Comparison of ENCODE assay signal across 15 cellular contexts in genomic region chr11:13368041-13368446, GRCh38.
A peak's percentile ranks its signal among the peaks of the same experiment; 100 is the strongest.
DNase-seq lines count a peak whose midpoint lies in the region; ATAC-seq, FAIRE-seq and TF ChIP-seq lines count a peak whose summit lies in the region.
"Had no signal": no experiment of that assay in that cellular context is flagged by ENCODE, and none has a peak within 500 bp of the region (broad histone marks: within the 10 kb centered on the region; RNA-seq: fewer than 3 reads in every experiment).

No MANE protein-coding gene starts in this region.

- no peak for TF ChIP-seq RAD21 in HepG2 (CRISPR knock-in tag; IDR thresholded peaks at IDR 0.05)

- H3K9me3 ChIP-seq in HepG2 (ENCODE audit: low read length) (no peaks in the 10 kb centered on the region), right lobe of liver (no peaks in the 10 kb centered on the region)
- H3K9me3 ChIP-seq: esophagus squamous epithelium, mucosa of descending colon, prostate gland had no signal

- BruUV-seq in HepG2 (replicated peaks; lab: Mats Ljungman, UMichigan), result no TSS peak

- in situ Hi-C loops in HepG2 (cut with HindIII; ENCODE audit: extremely low pct_ligation_motif_present, low pct_unique_long_range_greater_than_20kb), result no loop called here
- in situ Hi-C loops in astrocyte of the spinal cord (cut with HindIII; ENCODE audit: low sequenced_read_pairs), result no loop called here

- no peaks in the 10 kb centered on the region for H3K27me3 ChIP-seq in HepG2 (ENCODE audit: control insufficient read depth in 1 of 2, insufficient read depth in 2 of 2, low read length in 2 of 2)
- H3K27me3 ChIP-seq in right lobe of liver, result no peaks in the 10 kb centered on the region
- H3K27me3 ChIP-seq: cardiac muscle cell, esophagus squamous epithelium had no signal

- H3K4me2 ChIP-seq in HepG2 (ENCODE audit: low read depth, low read length), result no peak overlapping the region

- intact Hi-C loops in HepG2 (cut with micrococcal nuclease; ENCODE audit: unreplicated experiment), result no loop called here
- intact Hi-C loops in right lobe of liver (cut with DNase I), result no loop called here

- WGBS in HepG2 (ENCODE audit: low lambda C conversion rate), result 93% methylated on average over 5 of the region's 5 CpGs
- 79% methylated on average over 4 of the region's 5 CpGs for WGBS in right lobe of liver (ENCODE audit: insufficient coverage, low coverage, low lambda C conversion rate, missing lambda C conversion rate)

- no peaks in the 10 kb centered on the region for H3K79me2 ChIP-seq in HepG2 (ENCODE audit: insufficient read depth, low read length)

- H3K36me3 ChIP-seq in HepG2 (replicated peaks in 1 of 2; ENCODE audit: control insufficient read depth in 1 of 2, insufficient read depth in 2 of 2, low read length in 2 of 2), result no peaks in the 10 kb centered on the region; a peak in 1 of 5 replicates
- H3K36me3 ChIP-seq in right lobe of liver, result peaks cover 0 to 92% (median 44%) of the 10 kb centered on the region in 4 donors
- H3K36me3 ChIP-seq: cardiac muscle cell had no signal

- ATAC-seq in HepG2 (no peak), right lobe of liver (no peak), GM21619 (IDR thresholded peaks at IDR 0.05; ENCODE audit: unreplicated experiment) (no peak), GM21367 (IDR thresholded peaks at IDR 0.05; ENCODE audit: unreplicated experiment) (no peak), HG03097 (IDR thresholded peaks at IDR 0.05; ENCODE audit: low FRiP score, unreplicated experiment) (no peak)
- ATAC-seq: mucosa of descending colon had no signal

- no peak overlapping the region for H2AFZ ChIP-seq in HepG2 (ENCODE audit: low read length)

- TF ChIP-seq EP300 in HepG2 (IDR thresholded peaks at IDR 0.05; ENCODE audit: low read depth in 2 of 2, low read length in 2 of 2), result no peak
- TF ChIP-seq EP300 in HepG2 (CRISPR knock-in tag; IDR thresholded peaks at IDR 0.05; ENCODE audit: borderline replicate concordance), result no peak

- H3K4me1 ChIP-seq in HepG2 (ENCODE audit: insufficient read depth, low read length) (no peaks in the 10 kb centered on the region), right lobe of liver (no peaks in the 10 kb centered on the region)
- H3K4me1 ChIP-seq: esophagus squamous epithelium, prostate gland had no signal

- TF ChIP-seq POLR2A in HepG2 (IDR thresholded peaks at IDR 0.05; ENCODE audit: insufficient read depth in 1 of 2, low read depth in 2 of 2, low read length in 2 of 2) (no peak), right lobe of liver (IDR thresholded peaks at IDR 0.05) (no peak)

- CTCF ChIA-PET in HepG2 (lab: Yijun Ruan, JAX; ENCODE audit: low intra/inter-chr PET ratio, low total read pairs), result no interaction called here

- H4K20me1 ChIP-seq in HepG2 (ENCODE audit: insufficient read depth, low read length), result no peaks in the 10 kb centered on the region

- no peak overlapping the region for H3K9ac ChIP-seq in HepG2 (ENCODE audit: insufficient read depth, low read depth, low read length)

- DNase-seq in HepG2 (ENCODE audit: low spot score) (peak; percentile 9), right lobe of liver (no peak), astrocyte of the spinal cord (ENCODE audit: low read depth, low spot score) (peak; percentile 24), iris pigment epithelial cell (ENCODE audit: low read depth) (peak; percentile 63), urothelium cell line (ENCODE audit: low spot score) (peak; percentile 34)
- DNase-seq: activated CD4-positive, CD25-positive, alpha-beta regulatory T cell treated with anti-CD3 and anti-CD28 coated beads, Interleukin-2, amount 50 U/mL, for 72 hours; esophagus squamous epithelium; mucosa of descending colon; stimulated activated CD8-positive, alpha-beta memory T cell treated with anti-CD3 and anti-CD28 coated beads, Interleukin-4, amount 100 ng/mL, for 48 hours had no signal

- FAIRE-seq in HepG2 (lab: Jason Lieb, UNC) (no peak), urothelium cell line (lab: Jason Lieb, UNC) (no peak)

- no peak for TF ChIP-seq CTCF in HepG2 (CRISPR knock-in tag; IDR thresholded peaks at IDR 0.05)
- TF ChIP-seq CTCF in right lobe of liver (IDR thresholded peaks at IDR 0.05), result no peak
- no peak for TF ChIP-seq CTCF in astrocyte of the spinal cord (IDR thresholded peaks at IDR 0.05; ENCODE audit: low read depth, low read length)

- POLR2A ChIA-PET in HepG2 (lab: Yijun Ruan, JAX), result no interaction called here

- H3K27ac ChIP-seq in HepG2 (ENCODE audit: extremely low read length, insufficient read depth, low read length), result no peak overlapping the region
- H3K27ac ChIP-seq in right lobe of liver, result no peak overlapping the region
- H3K27ac ChIP-seq: cardiac muscle cell, esophagus squamous epithelium, HL-60, prostate gland had no signal

- no peak overlapping the region for H3K4me3 ChIP-seq in HepG2 (replicated peaks in 1 of 3; ENCODE audit: insufficient read depth in 1 of 3, low read depth in 2 of 3, low read length in 3 of 3)
- H3K4me3 ChIP-seq in right lobe of liver, result no peak overlapping the region
- H3K4me3 ChIP-seq in astrocyte of the spinal cord (ENCODE audit: low read depth, low read length), result no peak overlapping the region
- H3K4me3 ChIP-seq: cardiac muscle cell, esophagus squamous epithelium, mucosa of descending colon, prostate gland had no signal

TF ChIP-seq in HepG2, 621 proteins besides CTCF, POLR2A, EP300 and RAD21:
- TF ChIP-seq ZBTB38 (CRISPR knock-in tag; IDR thresholded peaks at IDR 0.05) (no peak), ZNF496 (CRISPR knock-in tag; IDR thresholded peaks at IDR 0.05; ENCODE audit: insufficient replicate concordance) (no peak), ZNF276 (CRISPR knock-in tag; IDR thresholded peaks at IDR 0.05; ENCODE audit: low read depth) (no peak), RXRA (CRISPR knock-in tag; IDR thresholded peaks at IDR 0.05) (no peak), GPN1 (CRISPR knock-in tag; IDR thresholded peaks at IDR 0.05; ENCODE audit: borderline replicate concordance) (no peak)

Comparison
In these comparisons a context has a peak if more than half of its experiments do, and no peak if none do; other contexts are left out.
1. DNase-seq: peak in HepG2 (single experiment), astrocyte of the spinal cord (single experiment), iris pigment epithelial cell (single experiment) and urothelium cell line (single experiment); none in right lobe of liver (0 of 3).